12 cellular contexts compared by ENCODE assay signal in genomic region chr7:7264306-7265040, GRCh38.
DNase-seq lines count a peak whose midpoint lies in the region; ATAC-seq and TF ChIP-seq lines count a peak whose summit lies in the region.
"Had no signal": no experiment of that assay in that cellular context is flagged by ENCODE, and none has a peak within 500 bp of the region (broad histone marks: within the 10 kb centered on the region; RNA-seq: fewer than 3 reads in every experiment).

No MANE protein-coding gene starts in this region.

- no peak overlapping the region for H3K23ac ChIP-seq in H9 (ENCODE audit: insufficient read length, low read depth, low read length)
- no peak overlapping the region for H3K23ac ChIP-seq in mesenchymal stem cell (ENCODE audit: low read length in 2 of 2)

- H3K27me3 ChIP-seq in BLaER1 treated with 17β-estradiol and CSF1 and Interleukin-3, amounts not matched to agents 10 nM and 100 nM: no peaks in the 10 kb centered on the region
- H3K27me3 ChIP-seq in H9 (ENCODE audit: insufficient read depth, low read length) (no peaks in the 10 kb centered on the region), mesenchymal stem cell (ENCODE audit: control insufficient read depth in 1 of 2, insufficient read depth in 1 of 2, low read length in 2 of 2) (no peaks in the 10 kb centered on the region), parathyroid adenoma (ENCODE audit: control insufficient read depth, insufficient read depth, low read length) (no peaks in the 10 kb centered on the region)
- H3K27me3 ChIP-seq: BE2C had no signal

- H4K20me1 ChIP-seq in BLaER1 treated with 17β-estradiol and CSF1 and Interleukin-3, amounts not matched to agents 10 nM and 100 nM: no peaks in the 10 kb centered on the region
- no peaks in the 10 kb centered on the region for H4K20me1 ChIP-seq in H9 (ENCODE audit: control insufficient read depth, insufficient read depth, insufficient read length)

- no peak overlapping the region for H3K4me3 Mint-ChIP-seq in H9
- H3K4me3 Mint-ChIP-seq: CD8-positive, alpha-beta memory T cell; GM23338 had no signal

- H3K27me3 Mint-ChIP-seq in H9 (ENCODE audit: low read depth): peaks cover 1% of the 10 kb centered on the region
- H3K27me3 Mint-ChIP-seq: CD8-positive, alpha-beta memory T cell had no signal

- H3K79me1 ChIP-seq in H9 (ENCODE audit: insufficient read depth, low read depth, low read length, poor library complexity, severe bottlenecking) (no peaks in the 10 kb centered on the region), mesenchymal stem cell (replicated peaks; ENCODE audit: low read length, poor library complexity, severe bottlenecking) (no peaks in the 10 kb centered on the region)

- no peak overlapping the region for H3K56ac ChIP-seq in H9 (ENCODE audit: insufficient read length, low read depth, low read length)

- H2BK15ac ChIP-seq in H9 (ENCODE audit: low read depth, low read length) (no peak overlapping the region), mesenchymal stem cell (ENCODE audit: low read depth, poor library complexity, severe bottlenecking) (no peak overlapping the region)

- H3K18ac ChIP-seq in H9 (ENCODE audit: insufficient read length, low read depth, low read length): no peak overlapping the region
- H3K18ac ChIP-seq in mesenchymal stem cell (ENCODE audit: low read depth in 1 of 2, low read length in 2 of 2): no peak overlapping the region

- no peak for TF ChIP-seq CTCF in H9 (conservative IDR thresholded peaks at IDR 0.05)
- TF ChIP-seq CTCF in parathyroid adenoma (IDR thresholded peaks at IDR 0.05): no peak

- H4K8ac ChIP-seq in H9 (replicated peaks; ENCODE audit: insufficient read length, low read depth, low read length) (no peak overlapping the region), mesenchymal stem cell (ENCODE audit: low read length) (peak overlapping the region; percentile 37)

- H2BK12ac ChIP-seq in H9 (ENCODE audit: insufficient read length, low read depth, low read length) (no peak overlapping the region), mesenchymal stem cell (ENCODE audit: low read length in 2 of 2) (no peak overlapping the region)

- no peak overlapping the region for H3K27ac Mint-ChIP-seq in H9
- H3K27ac Mint-ChIP-seq: GM23338 had no signal

- no peak for ATAC-seq in GM19467 (IDR thresholded peaks at IDR 0.05; ENCODE audit: unreplicated experiment)
- ATAC-seq in HG03354 (IDR thresholded peaks at IDR 0.05; ENCODE audit: poor library complexity, severe bottlenecking, unreplicated experiment): no peak
- ATAC-seq: GM23338 had no signal

- no peak overlapping the region for H3T11ph ChIP-seq in H9 (ENCODE audit: low read length)

- H2BK20ac ChIP-seq in H9 (ENCODE audit: low read depth, low read length, poor library complexity, severe bottlenecking): peak overlapping the region; percentile 26

- no peak overlapping the region for H3K9ac ChIP-seq in BLaER1 treated with 17β-estradiol and CSF1 and Interleukin-3, amounts not matched to agents 10 nM and 100 nM
- H3K9ac ChIP-seq in H9 (ENCODE audit: extremely low read depth, insufficient read length, low read length) (no peak overlapping the region), mesenchymal stem cell (ENCODE audit: low read length) (no peak overlapping the region), parathyroid adenoma (no peak overlapping the region)

- no peak overlapping the region for H2BK120ac ChIP-seq in H9 (ENCODE audit: low read depth, low read length, poor library complexity, severe bottlenecking)
- H2BK120ac ChIP-seq in mesenchymal stem cell (ENCODE audit: low read depth, low read length): no peak overlapping the region

- H3K4ac ChIP-seq in H9 (ENCODE audit: low read depth, low read length): no peak overlapping the region
- H3K4ac ChIP-seq in mesenchymal stem cell (ENCODE audit: low read depth in 1 of 2, low read length in 2 of 2): no peak overlapping the region

- H2AK5ac ChIP-seq in H9 (ENCODE audit: insufficient read length, low read length): no peak overlapping the region
- no peak overlapping the region for H2AK5ac ChIP-seq in mesenchymal stem cell (ENCODE audit: low read length, severe bottlenecking)

- H4K91ac ChIP-seq in H9 (ENCODE audit: insufficient read length, low read depth, low read length) (no peak overlapping the region), mesenchymal stem cell (ENCODE audit: low read length) (no peak overlapping the region)

- H2AFZ ChIP-seq in H9 (ENCODE audit: low read length): no peak overlapping the region
- H2AFZ ChIP-seq in mesenchymal stem cell (ENCODE audit: low read depth, low read length): no peak overlapping the region
- H2AFZ ChIP-seq in parathyroid adenoma: peak overlapping the region; percentile 4
- H2AFZ ChIP-seq: GM23338 had no signal

- peaks cover 8 to 20% of the 10 kb centered on the region in 2 experiments for H3K4me1 Mint-ChIP-seq in H9

- no peak overlapping the region for H3K14ac ChIP-seq in H9 (ENCODE audit: insufficient read depth, low read length)
- no peak overlapping the region for H3K14ac ChIP-seq in mesenchymal stem cell (ENCODE audit: low read length in 2 of 2)

- peaks cover 0 to 9% (median 3%) of the 10 kb centered on the region in 11 experiments; a peak in 4 of 22 replicates for H3K36me3 ChIP-seq in BLaER1 treated with 17β-estradiol and CSF1 and Interleukin-3, amounts not matched to agents 10 nM and 100 nM
- H3K36me3 ChIP-seq in mesenchymal stem cell (ENCODE audit: control insufficient read depth in 1 of 2, insufficient read depth in 2 of 2, low read depth in 1 of 2, low read length in 2 of 2) (peaks cover 0 to 8% of the 10 kb centered on the region in 2 experiments), parathyroid adenoma (ENCODE audit: control insufficient read depth, insufficient read depth, low read length) (no peaks in the 10 kb centered on the region)
- H3K36me3 ChIP-seq: BE2C had no signal

- H3K9me3 ChIP-seq in BLaER1 treated with 17β-estradiol and CSF1 and Interleukin-3, amounts not matched to agents 10 nM and 100 nM (replicated peaks in 1 of 11): peaks cover 0 to 38% (median 27%) of the 10 kb centered on the region in 11 experiments; a peak in 19 of 22 replicates
- H3K9me3 ChIP-seq in H9 (ENCODE audit: control insufficient read depth, low read depth, low read length): no peaks in the 10 kb centered on the region
- H3K9me3 ChIP-seq in mesenchymal stem cell (ENCODE audit: control insufficient read depth, low read length): no peaks in the 10 kb centered on the region
- no peaks in the 10 kb centered on the region for H3K9me3 ChIP-seq in parathyroid adenoma (ENCODE audit: control insufficient read depth, low read length)
- H3K9me3 ChIP-seq: BE2C had no signal

- no peaks in the 10 kb centered on the region; a peak in 1 of 5 replicates for H3K9me3 Mint-ChIP-seq in H9
- H3K9me3 Mint-ChIP-seq: GM23338 had no signal

- H3K27ac ChIP-seq in BLaER1 treated with 17β-estradiol and CSF1 and Interleukin-3, amounts not matched to agents 10 nM and 100 nM: no peak overlapping the region
- H3K27ac ChIP-seq in H9 (ENCODE audit: insufficient read length, low read depth, low read length) (no peak overlapping the region), mesenchymal stem cell (ENCODE audit: low read length, poor library complexity, severe bottlenecking) (no peak overlapping the region), parathyroid adenoma (peak overlapping the region; percentile 70)

- no peak for DNase-seq in H9
- no peak for DNase-seq in mesenchymal stem cell
- DNase-seq in NCI-H82 (lab: John Stamatoyannopoulos, UW): no peak
- DNase-seq: BE2C; CD8-positive, alpha-beta memory T cell; DMS53; H7 had no signal

- H4K5ac ChIP-seq in H9 (ENCODE audit: insufficient read length, low read depth, low read length): no peak overlapping the region

- peak overlapping the region in 8 of 11 experiments; percentile 3 to 35 (median 20); a peak in 8 of 22 replicates for H3K4me2 ChIP-seq in BLaER1 treated with 17β-estradiol and CSF1 and Interleukin-3, amounts not matched to agents 10 nM and 100 nM
- H3K4me2 ChIP-seq in H9 (ENCODE audit: insufficient read depth, insufficient read length, low read length) (no peak overlapping the region), mesenchymal stem cell (ENCODE audit: low read length, poor library complexity, severe bottlenecking) (no peak overlapping the region), parathyroid adenoma (ENCODE audit: low read length) (no peak overlapping the region)
- H3K4me2 ChIP-seq: GM23338 had no signal

- H2BK5ac ChIP-seq in H9 (ENCODE audit: insufficient read length, low read length) (no peak overlapping the region), mesenchymal stem cell (ENCODE audit: low read depth, low read length, poor library complexity, severe bottlenecking) (no peak overlapping the region)

- no peaks in the 10 kb centered on the region for H3K79me2 ChIP-seq in H9 (ENCODE audit: insufficient read depth, low read length)
- H3K79me2 ChIP-seq in parathyroid adenoma: no peaks in the 10 kb centered on the region

- H3K4me1 ChIP-seq in BLaER1 treated with 17β-estradiol and CSF1 and Interleukin-3, amounts not matched to agents 10 nM and 100 nM: peaks cover 16 to 34% (median 29%) of the 10 kb centered on the region in 10 experiments
- no peaks in the 10 kb centered on the region for H3K4me1 ChIP-seq in H9 (ENCODE audit: insufficient read depth, low read length)
- H3K4me1 ChIP-seq in mesenchymal stem cell (ENCODE audit: control insufficient read depth, insufficient read depth, low read depth, low read length): no peaks in the 10 kb centered on the region
- peaks cover 27% of the 10 kb centered on the region for H3K4me1 ChIP-seq in parathyroid adenoma
- H3K4me1 ChIP-seq: BE2C had no signal

- H3K36me3 Mint-ChIP-seq in H9 (ENCODE audit: insufficient read depth in 1 of 3, low read depth in 3 of 3): peaks cover under 1 to 2% (median 1%) of the 10 kb centered on the region in 3 experiments; a peak in 5 of 7 replicates

- WGBS in H9 (ENCODE audit: extremely low coverage, insufficient read length, low lambda C conversion rate): no CpG with 5 or more reads among the region's 9 CpGs
- WGBS in mesenchymal stem cell: 96% methylated on average over 8 of the region's 9 CpGs

- H3K23me2 ChIP-seq in H9 (ENCODE audit: insufficient read length, low read depth, low read length, poor library complexity, severe bottlenecking): no peaks in the 10 kb centered on the region

- H3K4me3 ChIP-seq in BLaER1 treated with 17β-estradiol and CSF1 and Interleukin-3, amounts not matched to agents 10 nM and 100 nM: no peak overlapping the region
- no peak overlapping the region for H3K4me3 ChIP-seq in mesenchymal stem cell (ENCODE audit: insufficient read depth in 1 of 2, low read depth in 1 of 2, low read length in 2 of 2)
- H3K4me3 ChIP-seq in parathyroid adenoma (ENCODE audit: low read depth, low read length): no peak overlapping the region
- H3K4me3 ChIP-seq: GM23338 had no signal

Comparison
In these comparisons a context has a peak if more than half of its experiments do, and no peak if none do; other contexts are left out.
1. H3K4me2 ChIP-seq: peak in BLaER1 treated with 17β-estradiol and CSF1 and Interleukin-3, amounts not matched to agents 10 nM and 100 nM (8 of 11); none in H9 (single experiment), mesenchymal stem cell (single experiment) and parathyroid adenoma (single experiment).